In genomic region chr6:166477647-166478365, GRCh38 we compare ENCODE assay signal across 22 cellular contexts.
DNase-seq lines count a peak whose midpoint lies in the region; ATAC-seq, FAIRE-seq and TF ChIP-seq lines count a peak whose summit lies in the region.
"Had no signal": no experiment of that assay in that cellular context is flagged by ENCODE, and none has a peak within 500 bp of the region (broad histone marks: within the 10 kb centered on the region; RNA-seq: fewer than 3 reads in every experiment).

No MANE protein-coding gene starts in this region.

- H3K79me2 ChIP-seq in GM23338 (replicated peaks; ENCODE audit: insufficient read depth) = no peaks in the 10 kb centered on the region
- H3K79me2 ChIP-seq in K562 (ENCODE audit: control insufficient read depth, insufficient read depth, low read length) = no peaks in the 10 kb centered on the region
- no peaks in the 10 kb centered on the region for H3K79me2 ChIP-seq in osteoblast (ENCODE audit: insufficient read depth, low read length)

- DNase-seq in GM23338 (ENCODE audit: low spot score) (no peak), NCI-H2171 (lab: John Stamatoyannopoulos, UW) (peak; percentile 78), K562 (ENCODE audit: extremely low read depth in 1 of 4, low spot score in 3 of 4) (no peak), osteoblast (ENCODE audit: insufficient read length, low spot score, missing footprints) (peak; percentile 44), amniotic stem cell (lab: John Stamatoyannopoulos, UW) (no peak), gastrocnemius medialis (no peak), NCI-H2081 (lab: John Stamatoyannopoulos, UW) (no peak)
- DNase-seq: Caco-2; CD4-positive, CD25-positive, alpha-beta regulatory T cell; DMS153; EL; NCI-H1092; NCI-H1694; NCI-H2107; NCI-H345; NCI-H69; NK-92 treated with Interleukin-12 subunit alpha and Interleukin-12 subunit beta, amount 100 ng/mL, for 24 hours; SJCRH30 had no signal

- TF ChIP-seq EP300 in K562 (IDR thresholded peaks at IDR 0.05; ENCODE audit: low read length) = no peak

- H3K4me3 ChIP-seq in GM23338 (no peak overlapping the region), K562 (no peak overlapping the region), osteoblast (ENCODE audit: insufficient read depth, low read length) (no peak overlapping the region), gastrocnemius medialis (no peak overlapping the region)
- H3K4me3 ChIP-seq: SJCRH30 had no signal

- TF ChIP-seq POLR2A in K562 (conservative IDR thresholded peaks at IDR 0.05) (no peak), gastrocnemius medialis (IDR thresholded peaks at IDR 0.05) (no peak)

- H3K9me2 ChIP-seq in GM23338 (ENCODE audit: insufficient read depth) = no peaks in the 10 kb centered on the region

- H3K4me2 ChIP-seq in GM23338 (no peak overlapping the region), K562 (ENCODE audit: insufficient read depth, low read length) (no peak overlapping the region), osteoblast (ENCODE audit: insufficient read depth, low read length) (no peak overlapping the region)

- POLR2A ChIA-PET in K562 (lab: Yijun Ruan, JAX) = interaction anchor here (0.6 to 1.4 kb wide), 4 partner anchors 8 to 76 kb away, joined by 3 to 6 read pairs (median 4); no protein-coding TSS in a partner anchor

- no peaks in the 10 kb centered on the region for H3K9me3 ChIP-seq in K562 (replicated peaks; ENCODE audit: control insufficient read depth, insufficient read depth, low read depth, low read length)
- no peaks in the 10 kb centered on the region for H3K9me3 ChIP-seq in osteoblast (ENCODE audit: low read depth, low read length)
- H3K9me3 ChIP-seq in gastrocnemius medialis = no peaks in the 10 kb centered on the region
- H3K9me3 ChIP-seq: Caco-2, SJCRH30 had no signal

- H3K9me1 ChIP-seq in K562 (ENCODE audit: control insufficient read depth, insufficient read depth, low read length) = peaks cover 5% of the 10 kb centered on the region

- no peak for ATAC-seq in GM23338
- no peak for ATAC-seq in K562
- ATAC-seq in gastrocnemius medialis = no peak
- ATAC-seq in GM18511 (IDR thresholded peaks at IDR 0.05; ENCODE audit: unreplicated experiment) = no peak
- ATAC-seq: HCT116 had no signal

- FAIRE-seq in K562 (lab: Jason Lieb, UNC) = no peak
- FAIRE-seq: GM19239 had no signal

- peaks cover 14% of the 10 kb centered on the region; the same call in 2 of the 3 replicates for H3K36me3 Mint-ChIP-seq in GM23338 (ENCODE audit: low read depth)

- H3K9me3 Mint-ChIP-seq in GM23338 = no peaks in the 10 kb centered on the region
- H3K9me3 Mint-ChIP-seq: IgD-negative memory B cell had no signal

- H3K36me3 ChIP-seq in GM23338 (ENCODE audit: insufficient read depth) = no peaks in the 10 kb centered on the region; the same call in 1 of the 2 replicates
- H3K36me3 ChIP-seq in K562 (ENCODE audit: control insufficient read depth, insufficient read depth, low read length) = no peaks in the 10 kb centered on the region
- H3K36me3 ChIP-seq in osteoblast (ENCODE audit: insufficient read depth, low read length) = peaks cover 26% of the 10 kb centered on the region
- peaks cover 0 to 16% of the 10 kb centered on the region in 2 donors for H3K36me3 ChIP-seq in gastrocnemius medialis
- H3K36me3 ChIP-seq: SJCRH30 had no signal

- peaks cover 18% of the 10 kb centered on the region for H3K27me3 Mint-ChIP-seq in GM23338 (ENCODE audit: insufficient read depth, low read depth, poor library complexity)
- H3K27me3 Mint-ChIP-seq: CD4-positive, CD25-positive, alpha-beta regulatory T cell had no signal

- TF ChIP-seq CTCF in GM23338 (conservative IDR thresholded peaks at IDR 0.05; ENCODE audit: low read depth in 2 of 2) (no peak), K562 (IDR thresholded peaks at IDR 0.05 in 2 of 3, conservative IDR thresholded peaks at IDR 0.05 in 1 of 3; ENCODE audit: insufficient read depth in 2 of 3, low read depth in 1 of 3, low read length in 3 of 3) (no peak), osteoblast (IDR thresholded peaks at IDR 0.05; ENCODE audit: extremely low read depth, low read depth, low read length) (no peak), gastrocnemius medialis (IDR thresholded peaks at IDR 0.05 in 4 of 5, conservative IDR thresholded peaks at IDR 0.05 in 1 of 5) (no peak)

- H3F3A ChIP-seq in GM23338 (replicated peaks; ENCODE audit: low read depth) = no peaks in the 10 kb centered on the region

- under 1% methylated on average over 21 of the region's 21 CpGs for WGBS in K562 (ENCODE audit: insufficient coverage, low coverage, missing lambda C conversion rate)

- H3K27ac ChIP-seq in GM23338 (ENCODE audit: low read depth) (no peak overlapping the region), K562 (ENCODE audit: extremely low read depth, low read depth, low read length) (no peak overlapping the region), osteoblast (ENCODE audit: low read depth, low read length) (no peak overlapping the region), gastrocnemius medialis (no peak overlapping the region)
- H3K27ac ChIP-seq: SJCRH30 had no signal

- peaks cover 5% of the 10 kb centered on the region; the same call in 2 of the 3 replicates for H3K4me1 Mint-ChIP-seq in GM23338

- TF ChIP-seq RAD21 in K562 (CRISPR knock-in tag; conservative IDR thresholded peaks at IDR 0.05 in 1 of 2, IDR thresholded peaks at IDR 0.05 in 1 of 2) = no peak

- CTCF ChIA-PET in K562 (lab: Yijun Ruan, JAX; ENCODE audit: low intra/inter-chr PET ratio) = no interaction called here

- H3K4me1 ChIP-seq in GM23338 (ENCODE audit: insufficient read depth) (no peaks in the 10 kb centered on the region), K562 (replicated peaks in 1 of 2; ENCODE audit: control insufficient read depth in 2 of 2, insufficient read depth in 2 of 2, low read length in 2 of 2) (peaks cover 0 to 4% of the 10 kb centered on the region in 2 experiments; a peak in 1 of 5 replicates), osteoblast (ENCODE audit: insufficient read depth, low read length) (no peaks in the 10 kb centered on the region), gastrocnemius medialis (no peaks in the 10 kb centered on the region)
- H3K4me1 ChIP-seq: Caco-2 had no signal

- in situ Hi-C loops in K562 (cut with MboI) (no loop called here), gastrocnemius medialis (cut with MboI; ENCODE audit: low sequenced_read_pairs in 4 of 4) (no loop called here)

- H3K9ac ChIP-seq in K562 (ENCODE audit: insufficient read depth in 1 of 2, low read depth in 2 of 2, low read length in 2 of 2) = no peak overlapping the region

- H2AFZ ChIP-seq in GM23338 (no peak overlapping the region), K562 (ENCODE audit: low read depth, low read length) (no peak overlapping the region), osteoblast (ENCODE audit: low read length) (no peak overlapping the region)

- peak overlapping the region; percentile 40; the same call in 1 of the 2 replicates for H3K27ac Mint-ChIP-seq in GM23338
- H3K27ac Mint-ChIP-seq: CD4-positive, CD25-positive, alpha-beta regulatory T cell had no signal

- no peaks in the 10 kb centered on the region for H3K27me3 ChIP-seq in GM23338 (ENCODE audit: insufficient read depth)
- H3K27me3 ChIP-seq in K562 (ENCODE audit: control insufficient read depth in 2 of 2, insufficient read depth in 2 of 2, low read length in 2 of 2) = peaks cover 45 to 74% of the 10 kb centered on the region in 2 experiments
- H3K27me3 ChIP-seq in osteoblast (ENCODE audit: insufficient read depth, low read length) = no peaks in the 10 kb centered on the region
- no peaks in the 10 kb centered on the region for H3K27me3 ChIP-seq in gastrocnemius medialis
- H3K27me3 ChIP-seq: SJCRH30 had no signal

- H4K20me1 ChIP-seq in GM23338 (replicated peaks; ENCODE audit: insufficient read depth) = no peaks in the 10 kb centered on the region
- peaks cover 6% of the 10 kb centered on the region; the same call in 1 of the 2 replicates for H4K20me1 ChIP-seq in K562 (replicated peaks; ENCODE audit: control insufficient read depth, insufficient read depth, low read length)
- H4K20me1 ChIP-seq in osteoblast (ENCODE audit: insufficient read depth, low read length) = no peaks in the 10 kb centered on the region

- intact Hi-C loops in K562 (cut with micrococcal nuclease) = no loop called here
- intact Hi-C loops in gastrocnemius medialis (cut with DNase I; ENCODE audit: low total_unique reads) = no loop called here

- no TSS peak for BruUV-seq in K562 (replicated peaks; lab: Mats Ljungman, UMichigan)

- H3K4me3 Mint-ChIP-seq in GM23338 = no peak overlapping the region
- H3K4me3 Mint-ChIP-seq: CD4-positive, CD25-positive, alpha-beta regulatory T cell; IgD-negative memory B cell had no signal

TF ChIP-seq in GM23338, 12 proteins besides CTCF, POLR2A, EP300 and RAD21 (continues in another document):
- TF ChIP-seq STAT1 (IDR thresholded peaks at IDR 0.05; ENCODE audit: unreplicated experiment) = no peak

TF ChIP-seq in K562, 482 proteins besides CTCF, POLR2A, EP300 and RAD21:
- no peak for TF ChIP-seq ZNF444 (CRISPR knock-in tag; IDR thresholded peaks at IDR 0.05)
- no peak for TF ChIP-seq CREBBP (IDR thresholded peaks at IDR 0.05; ENCODE audit: low read depth, low read length)
- peak; percentile 32; the same call in 1 of the 2 replicates for TF ChIP-seq SPI1 (IDR thresholded peaks at IDR 0.05; ENCODE audit: borderline replicate concordance, low read depth, low read length)
- no peak for TF ChIP-seq HES1 (IDR thresholded peaks at IDR 0.05; ENCODE audit: low read depth)
- no peak for TF ChIP-seq ZNF263 (CRISPR knock-in tag; IDR thresholded peaks at IDR 0.05; ENCODE audit: borderline replicate concordance)
TF ChIP-seq in K562: peak in this region for 1.

Comparison
In these comparisons a context has a peak if more than half of its experiments do, and no peak if none do; other contexts are left out.
1. DNase-seq: peak in NCI-H2171 (single experiment) and osteoblast (single experiment); none in GM23338 (single experiment), K562 (0 of 4), amniotic stem cell (single experiment), gastrocnemius medialis (0 of 2) and NCI-H2081 (0 of 2).